22 cellular contexts compared by ENCODE assay signal in genomic region chr2:201761101-201761500, GRCh38. TPM values are rescaled to one million over a fixed set of nuclear protein-coding genes. Genes with fewer than 3 reads are reported as not detected.
DNase-seq lines count a peak whose midpoint lies in the region; ATAC-seq and TF ChIP-seq lines count a peak whose summit lies in the region.
"Had no signal": no experiment of that assay in that cellular context is flagged by ENCODE, and none has a peak within 500 bp of the region (broad histone marks: within the 10 kb centered on the region; RNA-seq: fewer than 3 reads in every experiment).

No MANE protein-coding gene starts in this region.

- no peak for DNase-seq in Caco-2
- DNase-seq in PC-3, result no peak
- DNase-seq in right atrium auricular region (ENCODE audit: low spot score), result no peak
- DNase-seq in stimulated activated naive CD4-positive, alpha-beta T cell treated with Interleukin-2 at 50 U/mL for 16 hours (lab: John Stamatoyannopoulos, UW), result no peak
- DNase-seq in medulla oblongata (ENCODE audit: extremely low spot score), result no peak
- DNase-seq in NCI-H1694 (lab: John Stamatoyannopoulos, UW), result no peak
- DNase-seq: Calu3; CD8-positive, alpha-beta memory T cell; DMS79 treated with DMSO at 0.1 percent for 48 hours; IMR-90; KG1; NCI-H1092 treated with DMSO at 0.1 percent for 48 hours; NCI-H1436; NCI-H187 treated with DMSO at 0.1 percent for 48 hours; NCI-H2107; NCI-H524; NCI-H748 treated with DMSO at 0.1 percent for 48 hours had no signal

- no peak for TF ChIP-seq CTCF in Caco-2 (IDR thresholded peaks at IDR 0.05; ENCODE audit: insufficient read depth in 1 of 2, low read depth in 1 of 2, low read length in 1 of 2, severe bottlenecking in 1 of 2, unreplicated experiment in 1 of 2)
- no peak for TF ChIP-seq CTCF in HEK293 (tag by site-specific recombination; IDR thresholded peaks at IDR 0.05)
- TF ChIP-seq CTCF in PC-3 (conservative IDR thresholded peaks at IDR 0.05; ENCODE audit: low read depth, low read length), result no peak
- no peak for TF ChIP-seq CTCF in right atrium auricular region (IDR thresholded peaks at IDR 0.05)

- H3K9me3 Mint-ChIP-seq in Caco-2 (ENCODE audit: unreplicated experiment), result no peaks in the 10 kb centered on the region
- H3K9me3 Mint-ChIP-seq: CD14-positive monocyte; CD8-positive, alpha-beta memory T cell had no signal

- POLR2A ChIA-PET in Caco-2 (lab: Charles Lee) (no interaction called here), HEK293 (lab: Yijun Ruan, JAX) (no interaction called here), PC-3 (lab: Charles Lee; ENCODE audit: unreplicated experiment) (no interaction called here)

- H3K27ac ChIP-seq in HEK293 (ENCODE audit: extremely low read depth, low read depth, low read length), result no peak overlapping the region
- H3K27ac ChIP-seq in PC-3 (ENCODE audit: low read length), result no peak overlapping the region
- peak overlapping the region; percentile 1 to 46 for H3K27ac ChIP-seq in right atrium auricular region
- H3K27ac ChIP-seq: SJSA1 had no signal

- no peak overlapping the region for H3K4me3 ChIP-seq in Caco-2 (ENCODE audit: low read depth, low read length)
- H3K4me3 ChIP-seq in HEK293 (ENCODE audit: low read depth, low read length), result no peak overlapping the region
- H3K4me3 ChIP-seq in PC-3 (ENCODE audit: low read length), result no peak overlapping the region
- no peak overlapping the region for H3K4me3 ChIP-seq in right atrium auricular region
- H3K4me3 ChIP-seq: SJSA1 had no signal

- intact Hi-C loops in Caco-2 (cut with micrococcal nuclease; ENCODE audit: unreplicated experiment) (no loop called here), PC-3 (cut with micrococcal nuclease) (no loop called here)

- no peaks in the 10 kb centered on the region; the same call in 1 of the 2 replicates for H3K36me3 ChIP-seq in Caco-2 (ENCODE audit: control insufficient read depth, insufficient read depth, low read length)
- H3K36me3 ChIP-seq in HEK293 (ENCODE audit: control insufficient read depth in 2 of 2, insufficient read depth in 1 of 2, low read length in 2 of 2), result peaks cover 16 to 68% of the 10 kb centered on the region in 2 experiments
- H3K36me3 ChIP-seq in PC-3 (ENCODE audit: low read depth, low read length), result peaks cover 13% of the 10 kb centered on the region
- H3K36me3 ChIP-seq in right atrium auricular region, result peaks cover 45% of the 10 kb centered on the region

- H3K9ac ChIP-seq in PC-3 (ENCODE audit: low read length), result no peak overlapping the region

- ATAC-seq in PC-3, result no peak
- no peak for ATAC-seq in HG03457 (IDR thresholded peaks at IDR 0.05; ENCODE audit: unreplicated experiment)

- H3K27ac Mint-ChIP-seq in Caco-2 (ENCODE audit: unreplicated experiment), result no peak overlapping the region
- H3K27ac Mint-ChIP-seq: B cell, CD14-positive monocyte had no signal

- no peaks in the 10 kb centered on the region for H3K9me2 ChIP-seq in PC-3 (replicated peaks; ENCODE audit: low read length)

- no peaks in the 10 kb centered on the region for H3K79me2 ChIP-seq in PC-3 (ENCODE audit: low read length)

- peaks cover 18% of the 10 kb centered on the region for H3K4me1 Mint-ChIP-seq in Caco-2 (ENCODE audit: low read depth, unreplicated experiment)
- H3K4me1 Mint-ChIP-seq: B cell; CD8-positive, alpha-beta memory T cell had no signal

- CTCF ChIA-PET in Caco-2 (lab: Charles Lee), result no interaction called here
- CTCF ChIA-PET in HEK293 (lab: Yijun Ruan, JAX), result no interaction called here
- CTCF ChIA-PET in PC-3 (lab: Charles Lee), result no interaction called here

- H3K4me2 ChIP-seq in PC-3 (ENCODE audit: low read length), result no peak overlapping the region

- H3K4me1 ChIP-seq in Caco-2 (peaks cover 23% of the 10 kb centered on the region), HEK293 (ENCODE audit: control insufficient read depth, insufficient read depth, low read length) (no peaks in the 10 kb centered on the region), PC-3 (ENCODE audit: insufficient read depth, low read length) (no peaks in the 10 kb centered on the region), right atrium auricular region (peaks cover 0 to 8% of the 10 kb centered on the region in 2 donors)
- H3K4me1 ChIP-seq: SJSA1 had no signal

- H3K9me3 ChIP-seq in Caco-2 (no peaks in the 10 kb centered on the region), HEK293 (ENCODE audit: control insufficient read depth, insufficient read depth, low read depth, low read length) (no peaks in the 10 kb centered on the region), PC-3 (ENCODE audit: low read length) (no peaks in the 10 kb centered on the region), right atrium auricular region (no peaks in the 10 kb centered on the region)
- H3K9me3 ChIP-seq: SJSA1 had no signal

- no peak overlapping the region for H2AFZ ChIP-seq in PC-3 (ENCODE audit: low read length)

- peaks cover 43% of the 10 kb centered on the region for H3K36me3 Mint-ChIP-seq in Caco-2 (ENCODE audit: insufficient read depth, unreplicated experiment)

- H3F3A ChIP-seq in PC-3 (ENCODE audit: low read length, unreplicated experiment), result no peaks in the 10 kb centered on the region

- no peaks in the 10 kb centered on the region for H4K20me1 ChIP-seq in PC-3 (ENCODE audit: low read length)

- BruUV-seq in Caco-2 (replicated peaks; lab: Mats Ljungman, UMichigan) (TSS peak; percentile 19), PC-3 (replicated peaks; lab: Mats Ljungman, UMichigan) (TSS peak; percentile 32)

- no peaks in the 10 kb centered on the region for H3K27me3 ChIP-seq in Caco-2 (replicated peaks; ENCODE audit: control insufficient read depth, insufficient read depth, low read length)
- H3K27me3 ChIP-seq in PC-3 (ENCODE audit: low read length), result no peaks in the 10 kb centered on the region
- H3K27me3 ChIP-seq in right atrium auricular region, result no peaks in the 10 kb centered on the region
- H3K27me3 ChIP-seq: SJSA1 had no signal

- no peaks in the 10 kb centered on the region for H3K27me3 Mint-ChIP-seq in Caco-2 (ENCODE audit: insufficient read depth, unreplicated experiment)
- H3K27me3 Mint-ChIP-seq: B cell; CD8-positive, alpha-beta memory T cell had no signal

- H3K4me3 Mint-ChIP-seq in Caco-2 (ENCODE audit: unreplicated experiment), result no peak overlapping the region
- H3K4me3 Mint-ChIP-seq: B cell; CD14-positive monocyte; CD8-positive, alpha-beta memory T cell had no signal

TF ChIP-seq in HEK293, 187 proteins besides CTCF, POLR2A, EP300 and RAD21:
- TF ChIP-seq ZBTB17 (tag by site-specific recombination; IDR thresholded peaks at IDR 0.05), result 0 out of 2 replicates have a peak, but pooled peaks have one; percentile 32
- TF ChIP-seq ZNF664 (tag by site-specific recombination; IDR thresholded peaks at IDR 0.05), result no peak
- TF ChIP-seq ZNF626 (tag by site-specific recombination; IDR thresholded peaks at IDR 0.05), result no peak
TF ChIP-seq in HEK293: peak in this region for 1.

RNA-seq across cellular contexts. Expression of gene ALS2, which starts 19.6 kb away (rescaled TPM):
- total RNA-seq in Caco-2 (2022) (34.2 and 38.3 TPM in 2 replicates), PC-3 (2014; rRNA removed) (20.4 and 23.8 TPM in 2 replicates), right atrium auricular region (10 to 100 TPM; 31.0 to 31.8 TPM)

RNA-seq across cellular contexts. Expression of gene CDK15, which starts 45.2 kb away (rescaled TPM):
- total RNA-seq in Caco-2 (2022) (not detected in 2 replicates), PC-3 (2014; rRNA removed) (2.4 TPM in 1 of 2 replicates, not detected in the other), right atrium auricular region (not detected)
- total RNA-seq: B cell; Calu3; CD8-positive, alpha-beta memory T cell had no signal

Comparison
In these comparisons a context has a peak if more than half of its experiments do, and no peak if none do; other contexts are left out.
1. H3K27ac ChIP-seq: peak in right atrium auricular region (2 of 2); none in HEK293 (single experiment) and PC-3 (single experiment).